Comparison of ENCODE assay signal across 1 cellular context in the genomic region with DNA sequence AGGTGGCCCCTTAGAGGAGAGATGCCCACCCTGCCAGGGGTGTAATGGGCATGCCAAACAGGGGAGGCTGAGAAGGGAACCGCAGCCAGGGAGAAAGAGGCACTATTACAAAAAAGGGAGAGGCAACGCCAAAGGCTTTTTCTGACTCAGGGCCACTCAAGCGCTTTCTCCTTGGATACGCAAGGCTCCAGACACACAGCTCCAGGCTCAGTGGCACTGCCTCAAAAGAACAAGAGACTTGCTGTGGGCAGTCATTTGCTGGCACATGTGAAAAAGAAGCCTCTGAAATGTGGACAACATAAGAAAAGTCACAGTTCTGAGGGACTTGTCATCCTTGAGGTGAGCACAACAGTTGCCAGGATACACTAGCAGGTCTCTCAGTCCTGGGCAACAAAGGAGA.
TF ChIP-seq lines count a peak whose summit lies in the region.

No MANE protein-coding gene starts in this region.

TF ChIP-seq in GM23338, 12 proteins besides CTCF, POLR2A, EP300 and RAD21 (continued from another document):
- TF ChIP-seq, protein P1, sequence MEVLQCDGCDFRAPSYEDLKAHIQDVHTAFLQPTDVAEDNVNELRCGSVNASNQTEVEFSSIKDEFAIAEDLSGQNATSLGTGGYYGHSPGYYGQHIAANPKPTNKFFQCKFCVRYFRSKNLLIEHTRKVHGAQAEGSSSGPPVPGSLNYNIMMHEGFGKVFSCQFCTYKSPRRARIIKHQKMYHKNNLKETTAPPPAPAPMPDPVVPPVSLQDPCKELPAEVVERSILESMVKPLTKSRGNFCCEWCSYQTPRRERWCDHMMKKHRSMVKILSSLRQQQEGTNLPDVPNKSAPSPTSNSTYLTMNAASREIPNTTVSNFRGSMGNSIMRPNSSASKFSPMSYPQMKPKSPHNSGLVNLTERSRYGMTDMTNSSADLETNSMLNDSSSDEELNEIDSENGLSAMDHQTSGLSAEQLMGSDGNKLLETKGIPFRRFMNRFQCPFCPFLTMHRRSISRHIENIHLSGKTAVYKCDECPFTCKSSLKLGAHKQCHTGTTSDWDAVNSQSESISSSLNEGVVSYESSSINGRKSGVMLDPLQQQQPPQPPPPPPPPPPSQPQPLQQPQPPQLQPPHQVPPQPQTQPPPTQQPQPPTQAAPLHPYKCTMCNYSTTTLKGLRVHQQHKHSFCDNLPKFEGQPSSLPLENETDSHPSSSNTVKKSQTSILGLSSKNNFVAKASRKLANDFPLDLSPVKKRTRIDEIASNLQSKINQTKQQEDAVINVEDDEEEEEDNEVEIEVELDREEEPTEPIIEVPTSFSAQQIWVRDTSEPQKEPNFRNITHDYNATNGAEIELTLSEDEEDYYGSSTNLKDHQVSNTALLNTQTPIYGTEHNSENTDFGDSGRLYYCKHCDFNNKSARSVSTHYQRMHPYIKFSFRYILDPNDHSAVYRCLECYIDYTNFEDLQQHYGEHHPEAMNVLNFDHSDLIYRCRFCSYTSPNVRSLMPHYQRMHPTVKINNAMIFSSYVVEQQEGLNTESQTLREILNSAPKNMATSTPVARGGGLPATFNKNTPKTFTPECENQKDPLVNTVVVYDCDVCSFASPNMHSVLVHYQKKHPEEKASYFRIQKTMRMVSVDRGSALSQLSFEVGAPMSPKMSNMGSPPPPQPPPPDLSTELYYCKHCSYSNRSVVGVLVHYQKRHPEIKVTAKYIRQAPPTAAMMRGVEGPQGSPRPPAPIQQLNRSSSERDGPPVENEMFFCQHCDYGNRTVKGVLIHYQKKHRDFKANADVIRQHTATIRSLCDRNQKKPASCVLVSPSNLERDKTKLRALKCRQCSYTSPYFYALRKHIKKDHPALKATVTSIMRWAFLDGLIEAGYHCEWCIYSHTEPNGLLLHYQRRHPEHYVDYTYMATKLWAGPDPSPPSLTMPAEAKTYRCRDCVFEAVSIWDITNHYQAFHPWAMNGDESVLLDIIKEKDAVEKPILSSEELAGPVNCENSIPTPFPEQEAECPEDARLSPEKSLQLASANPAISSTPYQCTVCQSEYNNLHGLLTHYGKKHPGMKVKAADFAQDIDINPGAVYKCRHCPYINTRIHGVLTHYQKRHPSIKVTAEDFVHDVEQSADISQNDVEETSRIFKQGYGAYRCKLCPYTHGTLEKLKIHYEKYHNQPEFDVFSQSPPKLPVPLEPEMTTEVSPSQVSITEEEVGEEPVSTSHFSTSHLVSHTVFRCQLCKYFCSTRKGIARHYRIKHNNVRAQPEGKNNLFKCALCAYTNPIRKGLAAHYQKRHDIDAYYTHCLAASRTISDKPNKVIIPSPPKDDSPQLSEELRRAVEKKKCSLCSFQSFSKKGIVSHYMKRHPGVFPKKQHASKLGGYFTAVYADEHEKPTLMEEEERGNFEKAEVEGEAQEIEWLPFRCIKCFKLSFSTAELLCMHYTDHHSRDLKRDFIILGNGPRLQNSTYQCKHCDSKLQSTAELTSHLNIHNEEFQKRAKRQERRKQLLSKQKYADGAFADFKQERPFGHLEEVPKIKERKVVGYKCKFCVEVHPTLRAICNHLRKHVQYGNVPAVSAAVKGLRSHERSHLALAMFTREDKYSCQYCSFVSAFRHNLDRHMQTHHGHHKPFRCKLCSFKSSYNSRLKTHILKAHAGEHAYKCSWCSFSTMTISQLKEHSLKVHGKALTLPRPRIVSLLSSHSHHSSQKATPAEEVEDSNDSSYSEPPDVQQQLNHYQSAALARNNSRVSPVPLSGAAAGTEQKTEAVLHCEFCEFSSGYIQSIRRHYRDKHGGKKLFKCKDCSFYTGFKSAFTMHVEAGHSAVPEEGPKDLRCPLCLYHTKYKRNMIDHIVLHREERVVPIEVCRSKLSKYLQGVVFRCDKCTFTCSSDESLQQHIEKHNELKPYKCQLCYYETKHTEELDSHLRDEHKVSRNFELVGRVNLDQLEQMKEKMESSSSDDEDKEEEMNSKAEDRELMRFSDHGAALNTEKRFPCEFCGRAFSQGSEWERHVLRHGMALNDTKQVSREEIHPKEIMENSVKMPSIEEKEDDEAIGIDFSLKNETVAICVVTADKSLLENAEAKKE (CRISPR knock-in tag; IDR thresholded peaks at IDR 0.05) = no peak
- TF ChIP-seq EZH2 (IDR thresholded peaks at IDR 0.05; ENCODE audit: low read depth, unreplicated experiment) (no peak), ZNF114 (CRISPR knock-in tag; IDR thresholded peaks at IDR 0.05) (no peak), EZH2phosphoT487 (IDR thresholded peaks at IDR 0.05; ENCODE audit: unreplicated experiment) (no peak), POLR2AphosphoS5 (IDR thresholded peaks at IDR 0.05; ENCODE audit: low read depth) (no peak), JUNB (IDR thresholded peaks at IDR 0.05; ENCODE audit: unreplicated experiment) (no peak), STAT1 (IDR thresholded peaks at IDR 0.05; ENCODE audit: unreplicated experiment) (no peak), NANOG (IDR thresholded peaks at IDR 0.05; ENCODE audit: borderline replicate concordance) (no peak)
- TF ChIP-seq, protein P2, sequence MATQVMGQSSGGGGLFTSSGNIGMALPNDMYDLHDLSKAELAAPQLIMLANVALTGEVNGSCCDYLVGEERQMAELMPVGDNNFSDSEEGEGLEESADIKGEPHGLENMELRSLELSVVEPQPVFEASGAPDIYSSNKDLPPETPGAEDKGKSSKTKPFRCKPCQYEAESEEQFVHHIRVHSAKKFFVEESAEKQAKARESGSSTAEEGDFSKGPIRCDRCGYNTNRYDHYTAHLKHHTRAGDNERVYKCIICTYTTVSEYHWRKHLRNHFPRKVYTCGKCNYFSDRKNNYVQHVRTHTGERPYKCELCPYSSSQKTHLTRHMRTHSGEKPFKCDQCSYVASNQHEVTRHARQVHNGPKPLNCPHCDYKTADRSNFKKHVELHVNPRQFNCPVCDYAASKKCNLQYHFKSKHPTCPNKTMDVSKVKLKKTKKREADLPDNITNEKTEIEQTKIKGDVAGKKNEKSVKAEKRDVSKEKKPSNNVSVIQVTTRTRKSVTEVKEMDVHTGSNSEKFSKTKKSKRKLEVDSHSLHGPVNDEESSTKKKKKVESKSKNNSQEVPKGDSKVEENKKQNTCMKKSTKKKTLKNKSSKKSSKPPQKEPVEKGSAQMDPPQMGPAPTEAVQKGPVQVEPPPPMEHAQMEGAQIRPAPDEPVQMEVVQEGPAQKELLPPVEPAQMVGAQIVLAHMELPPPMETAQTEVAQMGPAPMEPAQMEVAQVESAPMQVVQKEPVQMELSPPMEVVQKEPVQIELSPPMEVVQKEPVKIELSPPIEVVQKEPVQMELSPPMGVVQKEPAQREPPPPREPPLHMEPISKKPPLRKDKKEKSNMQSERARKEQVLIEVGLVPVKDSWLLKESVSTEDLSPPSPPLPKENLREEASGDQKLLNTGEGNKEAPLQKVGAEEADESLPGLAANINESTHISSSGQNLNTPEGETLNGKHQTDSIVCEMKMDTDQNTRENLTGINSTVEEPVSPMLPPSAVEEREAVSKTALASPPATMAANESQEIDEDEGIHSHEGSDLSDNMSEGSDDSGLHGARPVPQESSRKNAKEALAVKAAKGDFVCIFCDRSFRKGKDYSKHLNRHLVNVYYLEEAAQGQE (IDR thresholded peaks at IDR 0.05; ENCODE audit: unreplicated experiment) = no peak
- TF ChIP-seq, protein P3, sequence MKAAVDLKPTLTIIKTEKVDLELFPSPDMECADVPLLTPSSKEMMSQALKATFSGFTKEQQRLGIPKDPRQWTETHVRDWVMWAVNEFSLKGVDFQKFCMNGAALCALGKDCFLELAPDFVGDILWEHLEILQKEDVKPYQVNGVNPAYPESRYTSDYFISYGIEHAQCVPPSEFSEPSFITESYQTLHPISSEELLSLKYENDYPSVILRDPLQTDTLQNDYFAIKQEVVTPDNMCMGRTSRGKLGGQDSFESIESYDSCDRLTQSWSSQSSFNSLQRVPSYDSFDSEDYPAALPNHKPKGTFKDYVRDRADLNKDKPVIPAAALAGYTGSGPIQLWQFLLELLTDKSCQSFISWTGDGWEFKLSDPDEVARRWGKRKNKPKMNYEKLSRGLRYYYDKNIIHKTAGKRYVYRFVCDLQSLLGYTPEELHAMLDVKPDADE (IDR thresholded peaks at IDR 0.05) = no peak
